ENCODE assay signal across 18 cellular contexts in genomic region chr14:50354527-50354926, GRCh38.
"Had no signal": no experiment of that assay in that cellular context is flagged by ENCODE, and none has a peak within 500 bp of the region (broad histone marks: within the 10 kb centered on the region; RNA-seq: fewer than 3 reads in every experiment).

No MANE protein-coding gene starts in this region.

- H3K27ac Mint-ChIP-seq: activated B cell treated with CpG ODN at 0.5 μM for 24 hours; activated CD4-positive, alpha-beta memory T cell treated with anti-CD3 and anti-CD28 coated beads for 36 hours; activated CD8-positive, alpha-beta memory T cell treated with anti-CD3 and anti-CD28 coated beads, Interleukin-2, amount 10 ng/mL, durations not matched to agents 7 days and 5 days; activated naive CD8-positive, alpha-beta T cell treated with anti-CD3 and anti-CD28 coated beads for 36 hours; stimulated activated naive B cell treated with anti-CD40 and anti-IgM and Interleukin-4, amounts not matched to agents 10 μg/mL and 1 μg/mL and 100 μg/mL, for 72 hours had no signal

- H3K4me3 Mint-ChIP-seq: activated B cell treated with CpG ODN at 0.5 μM for 24 hours; activated CD4-positive, alpha-beta memory T cell treated with anti-CD3 and anti-CD28 coated beads for 36 hours; activated CD8-positive, alpha-beta memory T cell treated with anti-CD3 and anti-CD28 coated beads, Interleukin-2, amount 10 ng/mL, durations not matched to agents 7 days and 5 days; activated naive CD8-positive, alpha-beta T cell treated with anti-CD3 and anti-CD28 coated beads for 36 hours; nephron; stimulated activated naive B cell treated with anti-CD40 and anti-IgM and Interleukin-4, amounts not matched to agents 10 μg/mL and 1 μg/mL and 100 μg/mL, for 72 hours had no signal

- DNase-seq: activated B cell treated with CpG ODN at 0.5 μM for 24 hours; activated CD4-positive, alpha-beta memory T cell treated with anti-CD3 and anti-CD28 coated beads for 36 hours; activated CD4-positive, alpha-beta T cell treated with anti-CD3 and anti-CD28 coated beads for 4 hours; activated CD8-positive, alpha-beta memory T cell treated with anti-CD3 and anti-CD28 coated beads, Interleukin-2, amount 10 ng/mL, durations not matched to agents 7 days and 5 days; activated naive CD4-positive, alpha-beta T cell; activated naive CD8-positive, alpha-beta T cell treated with anti-CD3 and anti-CD28 coated beads for 36 hours; body of pancreas; gastrocnemius medialis; head of caudate nucleus; kidney; nucleus accumbens; posterior cingulate gyrus; sigmoid colon; stimulated activated naive B cell treated with anti-CD40 and anti-IgM and Interleukin-4, amounts not matched to agents 10 μg/mL and 1 μg/mL and 100 μg/mL, for 72 hours; T-helper 9 cell; thyroid gland had no signal

- H3K27me3 Mint-ChIP-seq: activated B cell treated with CpG ODN at 0.5 μM for 24 hours; activated CD4-positive, alpha-beta memory T cell treated with anti-CD3 and anti-CD28 coated beads for 36 hours; activated CD8-positive, alpha-beta memory T cell treated with anti-CD3 and anti-CD28 coated beads, Interleukin-2, amount 10 ng/mL, durations not matched to agents 7 days and 5 days; activated naive CD8-positive, alpha-beta T cell treated with anti-CD3 and anti-CD28 coated beads for 36 hours; stimulated activated naive B cell treated with anti-CD40 and anti-IgM and Interleukin-4, amounts not matched to agents 10 μg/mL and 1 μg/mL and 100 μg/mL, for 72 hours had no signal

- ATAC-seq: activated CD8-positive, alpha-beta memory T cell treated with anti-CD3 and anti-CD28 coated beads, Interleukin-2, amount 10 ng/mL, durations not matched to agents 7 days and 5 days; body of pancreas; gastrocnemius medialis; left lobe of liver; stimulated activated naive B cell treated with anti-CD40 and anti-IgM and Interleukin-4, amounts not matched to agents 10 μg/mL and 1 μg/mL and 100 μg/mL, for 72 hours had no signal

- H3K9me3 Mint-ChIP-seq: activated B cell treated with CpG ODN at 0.5 μM for 24 hours; activated CD4-positive, alpha-beta memory T cell treated with anti-CD3 and anti-CD28 coated beads for 36 hours; activated naive CD8-positive, alpha-beta T cell treated with anti-CD3 and anti-CD28 coated beads for 36 hours; nephron; stimulated activated naive B cell treated with anti-CD40 and anti-IgM and Interleukin-4, amounts not matched to agents 10 μg/mL and 1 μg/mL and 100 μg/mL, for 72 hours had no signal
